ENCODE assay signal across 1 cellular context in genomic region chr20:16573011-16573965, GRCh38.
TF ChIP-seq lines count a peak whose summit lies in the region.

KIF16B (minus strand) TSS chr20:16573448; CDS start chr20:16573275, 173 bp downstream.

TF ChIP-seq in K562, 482 proteins besides CTCF, POLR2A, EP300 and RAD21 (continued from another document and continues in another):
- TF ChIP-seq ZNF407 (IDR thresholded peaks at IDR 0.05; ENCODE audit: low read depth), result peak; percentile 28; the same call in 1 of the 2 replicates
- peak; percentile 47 for TF ChIP-seq USF2 (CRISPR knock-in tag; IDR thresholded peaks at IDR 0.05)
- TF ChIP-seq EGR1 (conservative IDR thresholded peaks at IDR 0.05), result peak; percentile 81
- TF ChIP-seq TFE3 (CRISPR knock-in tag; IDR thresholded peaks at IDR 0.05), result peak; percentile 36; the same call in 1 of the 2 replicates
- TF ChIP-seq DIDO1 (tag; IDR thresholded peaks at IDR 0.05; ENCODE audit: low read depth), result no peak
- TF ChIP-seq TOE1 (IDR thresholded peaks at IDR 0.05; ENCODE audit: borderline replicate concordance), result peak; percentile 91
- no peak for TF ChIP-seq TOE1 (CRISPR knock-in tag; IDR thresholded peaks at IDR 0.05; ENCODE audit: borderline replicate concordance, low read depth)
- peak; percentile 29 for TF ChIP-seq HNRNPLL (IDR thresholded peaks at IDR 0.05; ENCODE audit: low read depth, low read length, poor library complexity, severe bottlenecking)
- TF ChIP-seq ZBTB9 (CRISPR knock-in tag; IDR thresholded peaks at IDR 0.05), result no peak
- peak; percentile 72 for TF ChIP-seq RAD51 (IDR thresholded peaks at IDR 0.05; ENCODE audit: borderline replicate concordance, low read depth)
- TF ChIP-seq CHD4 (IDR thresholded peaks at IDR 0.05; ENCODE audit: insufficient read depth, insufficient replicate concordance, low read depth, low read length, poor library complexity, severe bottlenecking), result peak; percentile 90
- 0 out of 2 replicates have a peak, but pooled peaks have one; percentile 16 for TF ChIP-seq JUND (IDR thresholded peaks at IDR 0.05; ENCODE audit: borderline replicate concordance, low read depth, low read length)
- TF ChIP-seq JUND (tag; IDR thresholded peaks at IDR 0.05; ENCODE audit: borderline replicate concordance, low read depth, low read length), result no peak; the same call in 2 of the 3 replicates
- no peak for TF ChIP-seq THRA (IDR thresholded peaks at IDR 0.05)
- peak; percentile 74; the same call in 1 of the 2 replicates for TF ChIP-seq MYC (IDR thresholded peaks at IDR 0.05; ENCODE audit: low read depth, low read length)
- no peak for TF ChIP-seq MYC (CRISPR knock-in tag; IDR thresholded peaks at IDR 0.05; ENCODE audit: borderline replicate concordance, low read depth)
- peak; percentile 59 for TF ChIP-seq TBP (optimal IDR thresholded peaks at IDR 0.05; ENCODE audit: low read depth, low read length)
- TF ChIP-seq KDM1A (IDR thresholded peaks at IDR 0.05), result peak; percentile 72 to 82
- TF ChIP-seq NRF1 (conservative IDR thresholded peaks at IDR 0.05 in 1 of 2, IDR thresholded peaks at IDR 0.05 in 1 of 2), result peak; percentile 87 to 90
- peak; percentile 78 for TF ChIP-seq CCNT2 (IDR thresholded peaks at IDR 0.05; ENCODE audit: borderline replicate concordance, extremely low read depth, insufficient read length, low read depth, low read length)
- peak; percentile 77 for TF ChIP-seq HDAC2 (IDR thresholded peaks at IDR 0.05)
- no peak for TF ChIP-seq AFF4 (CRISPR knock-in tag; IDR thresholded peaks at IDR 0.05)
- no peak for TF ChIP-seq ZNF23 (CRISPR knock-in tag; IDR thresholded peaks at IDR 0.05)
- peak; percentile 46 for TF ChIP-seq SUPT5H (IDR thresholded peaks at IDR 0.05)
- TF ChIP-seq FIP1L1 (IDR thresholded peaks at IDR 0.05; ENCODE audit: low read depth, low read length, poor library complexity, severe bottlenecking), result peak; percentile 64
- peak; percentile 75 for TF ChIP-seq RBFOX2 (IDR thresholded peaks at IDR 0.05; ENCODE audit: low read depth, low read length)
- peak; percentile 73; the same call in 1 of the 2 replicates for TF ChIP-seq XRCC5 (IDR thresholded peaks at IDR 0.05; ENCODE audit: low read depth, low read length)
- TF ChIP-seq ZFX (CRISPR knock-in tag; IDR thresholded peaks at IDR 0.05), result peak; percentile 56
- TF ChIP-seq ZNF354B (CRISPR knock-in tag; IDR thresholded peaks at IDR 0.05), result no peak
- no peak for TF ChIP-seq NCOR1 (IDR thresholded peaks at IDR 0.05)
- TF ChIP-seq ZBTB8A (IDR thresholded peaks at IDR 0.05; ENCODE audit: partially characterized antibody), result no peak
- TF ChIP-seq CTBP1 (IDR thresholded peaks at IDR 0.05; ENCODE audit: borderline replicate concordance), result 0 out of 2 replicates have a peak, but pooled peaks have one; percentile 29
- TF ChIP-seq HNRNPH1 (optimal IDR thresholded peaks at IDR 0.05; ENCODE audit: low read depth, low read length), result no peak
- peak; percentile 76 for TF ChIP-seq PCBP1 (IDR thresholded peaks at IDR 0.05; ENCODE audit: low read depth, low read length, poor library complexity, severe bottlenecking)
- peak in 1 of 3 experiments; percentile 31 for TF ChIP-seq YY1 (IDR thresholded peaks at IDR 0.05; ENCODE audit: borderline replicate concordance in 1 of 3, control insufficient read depth in 1 of 3, extremely low read depth in 1 of 3, insufficient read depth in 3 of 3, insufficient read length in 1 of 3, insufficient replicate concordance in 2 of 3, low read depth in 1 of 3, low read length in 2 of 3)
- TF ChIP-seq ZNF780A (CRISPR knock-in tag; IDR thresholded peaks at IDR 0.05), result no peak
- TF ChIP-seq ADNP (tag; IDR thresholded peaks at IDR 0.05), result peak; percentile 70; the same call in 1 of the 2 replicates
- no peak for TF ChIP-seq ZBTB43 (CRISPR knock-in tag; IDR thresholded peaks at IDR 0.05)
- TF ChIP-seq TAF9B (IDR thresholded peaks at IDR 0.05; ENCODE audit: partially characterized antibody), result peak; percentile 30
- TF ChIP-seq UBTF (IDR thresholded peaks at IDR 0.05; ENCODE audit: borderline replicate concordance in 1 of 2, low read depth in 2 of 2, low read length in 2 of 2), result no peak
